22 cellular contexts compared by ENCODE assay signal in genomic region chr14:61247935-61248334, GRCh38. TPM values are rescaled to one million over a fixed set of nuclear protein-coding genes. Genes with fewer than 3 reads are reported as not detected.
DNase-seq lines count a peak whose midpoint lies in the region; ATAC-seq and TF ChIP-seq lines count a peak whose summit lies in the region.
"Had no signal": no experiment of that assay in that cellular context is flagged by ENCODE, and none has a peak within 500 bp of the region (broad histone marks: within the 10 kb centered on the region; RNA-seq: fewer than 3 reads in every experiment).

No MANE protein-coding gene starts in this region.

- H3K36me3 ChIP-seq in body of pancreas (replicated peaks in 1 of 2; ENCODE audit: insufficient read depth in 1 of 2, low read depth in 2 of 2) = no peaks in the 10 kb centered on the region
- H3K36me3 ChIP-seq: SJCRH30, spleen had no signal

- H3K36me3 Mint-ChIP-seq in activated CD4-positive, alpha-beta T cell treated with anti-CD3 and anti-CD28 coated beads for 36 hours (ENCODE audit: low read depth) = no peaks in the 10 kb centered on the region
- H3K36me3 Mint-ChIP-seq: activated naive CD4-positive, alpha-beta T cell treated with anti-CD3 and anti-CD28 coated beads, Interleukin-2, amount 50 U/mL, for 24 hours; CD4-positive, CD25-positive, alpha-beta regulatory T cell had no signal

- TF ChIP-seq POLR2A in body of pancreas (IDR thresholded peaks at IDR 0.05) = no peak

- no peak overlapping the region for H3K27ac ChIP-seq in body of pancreas
- H3K27ac ChIP-seq: SJCRH30, spleen had no signal

- no peak overlapping the region for H3K27ac Mint-ChIP-seq in activated CD4-positive, alpha-beta T cell treated with anti-CD3 and anti-CD28 coated beads for 36 hours
- H3K27ac Mint-ChIP-seq: activated naive CD4-positive, alpha-beta T cell treated with anti-CD3 and anti-CD28 coated beads, Interleukin-2, amount 50 U/mL, for 24 hours; CD4-positive, CD25-positive, alpha-beta regulatory T cell had no signal

- peak; percentile 82 for ATAC-seq in activated CD4-positive, alpha-beta T cell treated with anti-CD3 and anti-CD28 coated beads for 36 hours
- ATAC-seq in body of pancreas (no peak), GM19023 (IDR thresholded peaks at IDR 0.05; ENCODE audit: unreplicated experiment) (no peak)
- ATAC-seq: left lobe of liver had no signal

- DNase-seq in activated CD4-positive, alpha-beta T cell treated with anti-CD3 and anti-CD28 coated beads for 36 hours = no peak
- DNase-seq in activated CD4-positive, alpha-beta T cell treated with anti-CD3 and anti-CD28 coated beads, Interleukin-2, amount 50 U/mL, for 1 hour = no peak
- DNase-seq in LHCN-M2 (ENCODE audit: low read depth) (peak; percentile 60), choroid plexus epithelial cell (ENCODE audit: low read depth) (peak; percentile 47), renal cortical epithelial cell (ENCODE audit: low read depth) (peak; percentile 89), germinal center (ENCODE audit: low spot score) (no peak), body of pancreas (no peak)
- DNase-seq: 8988T; DND-41; erythroblast; hypothalamus; KG1; NCI-H1417; NCI-H226; posterior cingulate gyrus; SJCRH30; spleen; stimulated activated naive CD4-positive, alpha-beta T cell treated with Interleukin-2 at 50 U/mL for 16 hours had no signal

- H3K4me3 ChIP-seq in choroid plexus epithelial cell (ENCODE audit: low read depth, low read length) (no peak overlapping the region), body of pancreas (no peak overlapping the region)
- H3K4me3 ChIP-seq: SJCRH30, spleen had no signal

- H3K4me1 ChIP-seq in body of pancreas = no peaks in the 10 kb centered on the region

- POLR2A ChIA-PET in activated CD4-positive, alpha-beta T cell treated with anti-CD3 and anti-CD28 coated beads for 36 hours (lab: Charles Lee) = no interaction called here

- TF ChIP-seq CTCF in choroid plexus epithelial cell (conservative IDR thresholded peaks at IDR 0.05; ENCODE audit: low read depth, low read length) (no peak), body of pancreas (IDR thresholded peaks at IDR 0.05) (no peak)

- no peaks in the 10 kb centered on the region for H3K9me3 Mint-ChIP-seq in activated CD4-positive, alpha-beta T cell treated with anti-CD3 and anti-CD28 coated beads for 36 hours (ENCODE audit: low read depth)
- H3K9me3 Mint-ChIP-seq: activated naive CD4-positive, alpha-beta T cell treated with anti-CD3 and anti-CD28 coated beads, Interleukin-2, amount 50 U/mL, for 24 hours; CD4-positive, CD25-positive, alpha-beta regulatory T cell had no signal

- H3K9me3 ChIP-seq in body of pancreas = no peaks in the 10 kb centered on the region
- H3K9me3 ChIP-seq: SJCRH30, spleen had no signal

- peaks cover 5% of the 10 kb centered on the region for H3K4me1 Mint-ChIP-seq in activated CD4-positive, alpha-beta T cell treated with anti-CD3 and anti-CD28 coated beads for 36 hours
- H3K4me1 Mint-ChIP-seq: activated naive CD4-positive, alpha-beta T cell treated with anti-CD3 and anti-CD28 coated beads, Interleukin-2, amount 50 U/mL, for 24 hours had no signal

- H3K27me3 ChIP-seq in body of pancreas = no peaks in the 10 kb centered on the region
- H3K27me3 ChIP-seq: SJCRH30 had no signal

- CTCF ChIA-PET in activated CD4-positive, alpha-beta T cell treated with anti-CD3 and anti-CD28 coated beads for 36 hours (lab: Charles Lee) = interaction anchor here (0.6 kb wide), 2 partner anchors 117 to 910 kb away, joined by 3 read pairs; no protein-coding TSS in a partner anchor

- no peak overlapping the region for H3K4me3 Mint-ChIP-seq in activated CD4-positive, alpha-beta T cell treated with anti-CD3 and anti-CD28 coated beads for 36 hours
- H3K4me3 Mint-ChIP-seq: activated naive CD4-positive, alpha-beta T cell treated with anti-CD3 and anti-CD28 coated beads, Interleukin-2, amount 50 U/mL, for 24 hours; CD4-positive, CD25-positive, alpha-beta regulatory T cell had no signal

- WGBS in body of pancreas, 2 donors = 29 to 35% methylated on average over 1 of the region's 1 CpG

- intact Hi-C loops in activated CD4-positive, alpha-beta T cell treated with anti-CD3 and anti-CD28 coated beads for 36 hours (cut with DNase I, micrococcal nuclease) = no loop called here
- intact Hi-C loops in body of pancreas (cut with DNase I) = no loop called here

- peaks cover 15% of the 10 kb centered on the region for H3K27me3 Mint-ChIP-seq in activated CD4-positive, alpha-beta T cell treated with anti-CD3 and anti-CD28 coated beads for 36 hours

RNA-seq across cellular contexts. Expression of gene TMEM30B, which starts 33.2 kb away (rescaled TPM):
- 1 to 10 TPM; 1.3 to 2.1 TPM for total RNA-seq in activated CD4-positive, alpha-beta T cell treated with anti-CD3 and anti-CD28 coated beads for 36 hours
- total RNA-seq in LHCN-M2 (2014; rRNA removed) = under 0.01 and 0.06 TPM in 2 replicates
- polyA plus RNA-seq in LHCN-M2 (2012) = 0.05 TPM
- total RNA-seq in renal cortical epithelial cell = 0.45 and 4.2 TPM in 2 replicates
- total RNA-seq in body of pancreas = 10 to 100 TPM; 14.5 to 30.4 TPM

Comparison
In these comparisons a context has a peak if more than half of its experiments do, and no peak if none do; other contexts are left out.
1. DNase-seq: peak in LHCN-M2 (single experiment), choroid plexus epithelial cell (single experiment) and renal cortical epithelial cell (single experiment); none in activated CD4-positive, alpha-beta T cell treated with anti-CD3 and anti-CD28 coated beads for 36 hours (single experiment), activated CD4-positive, alpha-beta T cell treated with anti-CD3 and anti-CD28 coated beads, Interleukin-2, amount 50 U/mL, for 1 hour (single experiment), germinal center (single experiment) and body of pancreas (0 of 4).